In genomic region chr15:66405007-66405406, GRCh38 we compare ENCODE assay signal across 1 cellular context.
TF ChIP-seq lines count a peak whose summit lies in the region.

No MANE protein-coding gene starts in this region.

TF ChIP-seq in HepG2, 621 proteins besides CTCF, POLR2A, EP300 and RAD21:
- no peak for TF ChIP-seq ZNF280D (CRISPR knock-in tag; IDR thresholded peaks at IDR 0.05)
- no peak for TF ChIP-seq SRSF1 (optimal IDR thresholded peaks at IDR 0.05; ENCODE audit: low read depth, low read length)
- no peak for TF ChIP-seq ZNF414 (CRISPR knock-in tag; IDR thresholded peaks at IDR 0.05)
- no peak for TF ChIP-seq SIX4 (CRISPR knock-in tag; IDR thresholded peaks at IDR 0.05)
- TF ChIP-seq FOXO4 (CRISPR knock-in tag; conservative IDR thresholded peaks at IDR 0.05) = no peak
- no peak for TF ChIP-seq ZFY (CRISPR knock-in tag; IDR thresholded peaks at IDR 0.05)
- TF ChIP-seq MED8 (CRISPR knock-in tag; IDR thresholded peaks at IDR 0.05; ENCODE audit: insufficient replicate concordance) = no peak
- TF ChIP-seq IRF1 (CRISPR knock-in tag; IDR thresholded peaks at IDR 0.05; ENCODE audit: low read depth) = no peak
- TF ChIP-seq ZNF746 (CRISPR knock-in tag; IDR thresholded peaks at IDR 0.05) = no peak
- no peak for TF ChIP-seq CREBL2 (CRISPR knock-in tag; IDR thresholded peaks at IDR 0.05; ENCODE audit: borderline replicate concordance)
- TF ChIP-seq ASH2L (IDR thresholded peaks at IDR 0.05; ENCODE audit: insufficient read length, low read depth, low read length) = no peak
- TF ChIP-seq ZBTB43 (CRISPR knock-in tag; conservative IDR thresholded peaks at IDR 0.05) = no peak
- no peak for TF ChIP-seq HINFP (CRISPR knock-in tag; IDR thresholded peaks at IDR 0.05; ENCODE audit: low read depth)
- TF ChIP-seq NR0B2 (CRISPR knock-in tag; IDR thresholded peaks at IDR 0.05) = no peak
- TF ChIP-seq HOXA5 (CRISPR knock-in tag; IDR thresholded peaks at IDR 0.05) = no peak
- no peak for TF ChIP-seq KDM4B (CRISPR knock-in tag; IDR thresholded peaks at IDR 0.05)
- no peak for TF ChIP-seq ATF6 (CRISPR knock-in tag; conservative IDR thresholded peaks at IDR 0.05)
- no peak for TF ChIP-seq BRF2 (CRISPR knock-in tag; IDR thresholded peaks at IDR 0.05)
- TF ChIP-seq CBX5 (CRISPR knock-in tag; IDR thresholded peaks at IDR 0.05; ENCODE audit: borderline replicate concordance) = no peak
